In genomic region chr22:40044870-40045834, GRCh38 we compare ENCODE assay signal across 8 cellular contexts.
DNase-seq lines count a peak whose midpoint lies in the region; ATAC-seq and TF ChIP-seq lines count a peak whose summit lies in the region.

No MANE protein-coding gene starts in this region.

- ATAC-seq in GM18502 (IDR thresholded peaks at IDR 0.05; ENCODE audit: poor library complexity, unreplicated experiment) (peak; percentile 21), HG02642 (IDR thresholded peaks at IDR 0.05; ENCODE audit: poor library complexity, unreplicated experiment) (peak; percentile 30)

- no peaks in the 10 kb centered on the region for H3K36me3 Mint-ChIP-seq in nephron (ENCODE audit: low read depth)

- no peak for TF ChIP-seq CTCF in fibroblast of mammary gland (conservative IDR thresholded peaks at IDR 0.05; ENCODE audit: control insufficient read depth, insufficient read depth, low read depth, low read length)
- TF ChIP-seq CTCF in nephron (IDR thresholded peaks at IDR 0.05; ENCODE audit: unreplicated experiment in 3 of 3): no peak

- peaks cover 42% of the 10 kb centered on the region for H3K4me1 Mint-ChIP-seq in nephron

- H3K4me3 ChIP-seq in fibroblast of mammary gland (ENCODE audit: control insufficient read depth, low read depth, low read length): peak overlapping the region; percentile 88

- H3K27me3 Mint-ChIP-seq in nephron (ENCODE audit: low read depth): peaks cover 7% of the 10 kb centered on the region

- peak overlapping the region; percentile 91 to 97 (median 92) for H3K4me3 Mint-ChIP-seq in nephron

- DNase-seq in NCI-H69 (lab: John Stamatoyannopoulos, UW) (peak; percentile 91), fibroblast of mammary gland (ENCODE audit: low read depth) (peak; percentile 22), HCEC 1CT (no peak)
- DNase-seq in activated T-cell treated with anti-CD3 and anti-CD28 coated beads, Interleukin-2, amount 50 U/mL, for 1 hour: peak; percentile 76
- DNase-seq in stimulated activated naive CD4-positive, alpha-beta T cell treated with Interleukin-2 at 50 U/mL for 16 hours (lab: John Stamatoyannopoulos, UW): peak; percentile 68

- no peaks in the 10 kb centered on the region for H3K9me3 Mint-ChIP-seq in nephron

- H3K27ac Mint-ChIP-seq in nephron: peak overlapping the region; percentile 95 to 99 (median 98)
